ENCODE assay signal across 23 cellular contexts in genomic region chr10:80772596-80772995, GRCh38.
A peak's percentile ranks its signal among the peaks of the same experiment; 100 is the strongest.
DNase-seq lines count a peak whose midpoint lies in the region; ATAC-seq, FAIRE-seq and TF ChIP-seq lines count a peak whose summit lies in the region.
"Had no signal": no experiment of that assay in that cellular context is flagged by ENCODE, and none has a peak within 500 bp of the region (broad histone marks: within the 10 kb centered on the region; RNA-seq: fewer than 3 reads in every experiment).

No MANE protein-coding gene starts in this region.

- no peak overlapping the region for H3K4me3 Mint-ChIP-seq in effector memory CD8-positive, alpha-beta T cell
- H3K4me3 Mint-ChIP-seq: CD14-positive monocyte; CD4-positive, alpha-beta memory T cell; CD4-positive, CD25-positive, alpha-beta regulatory T cell; CD8-positive, alpha-beta memory T cell had no signal

- intact Hi-C loops in K562 (cut with micrococcal nuclease), result loop anchor here (2.0 kb wide), 1 partner anchor 32 kb away; no protein-coding TSS in a partner anchor

- no peaks in the 10 kb centered on the region for H3K79me2 ChIP-seq in K562 (ENCODE audit: control insufficient read depth, insufficient read depth, low read length)

- H3K9me3 ChIP-seq in K562 (replicated peaks; ENCODE audit: control insufficient read depth, insufficient read depth, low read depth, low read length), result no peaks in the 10 kb centered on the region
- H3K9me3 ChIP-seq: BE2C, BLaER1, Caco-2 had no signal

- H3K9me1 ChIP-seq in K562 (ENCODE audit: control insufficient read depth, insufficient read depth, low read length), result no peaks in the 10 kb centered on the region

- BruUV-seq in K562 (replicated peaks; lab: Mats Ljungman, UMichigan), result no TSS peak

- H3K9ac ChIP-seq in K562 (ENCODE audit: insufficient read depth in 1 of 2, low read depth in 2 of 2, low read length in 2 of 2), result 0 out of 4 replicates have a peak overlapping the region, but pooled peaks have one; percentile 1 to 19
- H3K9ac ChIP-seq: BLaER1 had no signal

- H3K4me1 ChIP-seq in K562 (replicated peaks in 1 of 2; ENCODE audit: control insufficient read depth in 2 of 2, insufficient read depth in 2 of 2, low read length in 2 of 2), result peaks cover 19 to 52% of the 10 kb centered on the region in 2 experiments
- H3K4me1 ChIP-seq: BE2C, BLaER1 had no signal

- no peaks in the 10 kb centered on the region for H3K9me3 Mint-ChIP-seq in effector memory CD8-positive, alpha-beta T cell
- H3K9me3 Mint-ChIP-seq: CD8-positive, alpha-beta memory T cell had no signal

- peak overlapping the region; percentile 74 for H3K27ac ChIP-seq in K562 (ENCODE audit: extremely low read depth, low read depth, low read length)
- H3K27ac ChIP-seq: BLaER1 had no signal

- no peaks in the 10 kb centered on the region for H3K27me3 ChIP-seq in K562 (ENCODE audit: control insufficient read depth in 2 of 2, insufficient read depth in 2 of 2, low read length in 2 of 2)
- H3K27me3 ChIP-seq: BE2C, BLaER1 had no signal

- TF ChIP-seq CTCF in K562 (IDR thresholded peaks at IDR 0.05 in 2 of 3, conservative IDR thresholded peaks at IDR 0.05 in 1 of 3; ENCODE audit: insufficient read depth in 2 of 3, low read depth in 1 of 3, low read length in 3 of 3), result no peak

- H3K27me3 Mint-ChIP-seq in effector memory CD8-positive, alpha-beta T cell, result peaks cover 22 to 27% of the 10 kb centered on the region in 2 donors
- H3K27me3 Mint-ChIP-seq: CD4-positive, CD25-positive, alpha-beta regulatory T cell had no signal

- H4K20me1 ChIP-seq in K562 (replicated peaks; ENCODE audit: control insufficient read depth, insufficient read depth, low read length), result no peaks in the 10 kb centered on the region
- H4K20me1 ChIP-seq: BLaER1 had no signal

- H3K4me2 ChIP-seq in K562 (ENCODE audit: insufficient read depth, low read length), result peak overlapping the region; percentile 26; the same call in 1 of the 2 replicates
- H3K4me2 ChIP-seq: BLaER1 had no signal

- peak; percentile 82 for TF ChIP-seq EP300 in K562 (IDR thresholded peaks at IDR 0.05; ENCODE audit: low read length)

- peak; percentile 70 for FAIRE-seq in K562 (lab: Jason Lieb, UNC)
- FAIRE-seq: A204.1, D721Med, G401.6, GM12891 had no signal

- H3K27ac Mint-ChIP-seq in effector memory CD8-positive, alpha-beta T cell, result no peak overlapping the region
- H3K27ac Mint-ChIP-seq: CD14-positive monocyte; CD4-positive, alpha-beta memory T cell; CD4-positive, CD25-positive, alpha-beta regulatory T cell; CD8-positive, alpha-beta memory T cell had no signal

- ATAC-seq in K562, result peak; percentile 70
- ATAC-seq in effector memory CD8-positive, alpha-beta T cell (replicated peaks), result no peak
- no peak for ATAC-seq in GM18520 (IDR thresholded peaks at IDR 0.05; ENCODE audit: unreplicated experiment)
- ATAC-seq in HG02981 (IDR thresholded peaks at IDR 0.05; ENCODE audit: unreplicated experiment), result no peak

- no peak overlapping the region for H3K4me3 ChIP-seq in K562
- H3K4me3 ChIP-seq: BLaER1 had no signal

- no peaks in the 10 kb centered on the region for H3K4me1 Mint-ChIP-seq in effector memory CD8-positive, alpha-beta T cell (ENCODE audit: low read depth in 2 of 2)
- H3K4me1 Mint-ChIP-seq: CD14-positive monocyte; CD4-positive, alpha-beta memory T cell; CD4-positive, CD25-positive, alpha-beta regulatory T cell; CD8-positive, alpha-beta memory T cell had no signal

- TF ChIP-seq POLR2A in K562 (conservative IDR thresholded peaks at IDR 0.05), result no peak

- DNase-seq in CMK (ENCODE audit: low read depth) (peak; percentile 74), OCI-M1 (lab: John Stamatoyannopoulos, UW) (peak; percentile 94), K562 (ENCODE audit: extremely low read depth in 1 of 4, low spot score in 3 of 4) (peak in 3 of 4 experiments; percentile 38 to 86 (median 41))
- DNase-seq in effector memory CD8-positive, alpha-beta T cell, result no peak
- DNase-seq: 8988T; ACHN; BE2C; C1 segment of cervical spinal cord; Calu3; CD4-positive, alpha-beta memory T cell; CD4-positive, CD25-positive, alpha-beta regulatory T cell; CD8-positive, alpha-beta memory T cell; DMS79 treated with DMSO at 0.1 percent for 48 hours; GF-D8 had no signal

- no peaks in the 10 kb centered on the region for H3K36me3 ChIP-seq in K562 (ENCODE audit: control insufficient read depth, insufficient read depth, low read length)
- H3K36me3 ChIP-seq: BE2C, BLaER1 had no signal

- POLR2A ChIA-PET in K562 (lab: Yijun Ruan, JAX), result interaction anchor here (0.8 kb wide), 1 partner anchor 56 kb away, joined by 3 read pairs; no protein-coding TSS in a partner anchor

- no peaks in the 10 kb centered on the region for H3K36me3 Mint-ChIP-seq in effector memory CD8-positive, alpha-beta T cell (ENCODE audit: insufficient read depth)
- H3K36me3 Mint-ChIP-seq: CD14-positive monocyte; CD4-positive, alpha-beta memory T cell; CD4-positive, CD25-positive, alpha-beta regulatory T cell; CD8-positive, alpha-beta memory T cell had no signal

- 0% methylated on average over 3 of the region's 3 CpGs for whole genome bisulfite sequencing in K562 (ENCODE audit: insufficient coverage, low coverage, missing lambda C conversion rate)

- H2AFZ ChIP-seq in K562 (ENCODE audit: low read depth, low read length), result peak overlapping the region; percentile 73

- in situ Hi-C loops in K562 (cut with MboI), result no loop called here

- TF ChIP-seq RAD21 in K562 (CRISPR knock-in tag; conservative IDR thresholded peaks at IDR 0.05 in 1 of 2, IDR thresholded peaks at IDR 0.05 in 1 of 2), result no peak

- CTCF ChIA-PET in K562 (lab: Yijun Ruan, JAX; ENCODE audit: low intra/inter-chr PET ratio), result no interaction called here

TF ChIP-seq in K562, 482 proteins besides CTCF, POLR2A, EP300 and RAD21 (continues in another document):
- TF ChIP-seq STAT5A (IDR thresholded peaks at IDR 0.05; ENCODE audit: borderline replicate concordance, low read length) (no peak; the same call in 1 of the 2 replicates), E2F3 (CRISPR knock-in tag; IDR thresholded peaks at IDR 0.05) (no peak), ETV1 (tag; conservative IDR thresholded peaks at IDR 0.05; ENCODE audit: low read depth) (no peak), SNRNP70 (optimal IDR thresholded peaks at IDR 0.05; ENCODE audit: low read depth, low read length) (no peak), GATAD2A (IDR thresholded peaks at IDR 0.05) (peak; percentile 80; the same call in 1 of the 2 replicates), TBP (optimal IDR thresholded peaks at IDR 0.05; ENCODE audit: low read depth, low read length) (no peak), ZBTB34 (CRISPR knock-in tag; IDR thresholded peaks at IDR 0.05) (no peak), TCF3 (CRISPR knock-in tag; IDR thresholded peaks at IDR 0.05) (peak; percentile 50; the same call in 1 of the 2 replicates), YY1 (IDR thresholded peaks at IDR 0.05; ENCODE audit: borderline replicate concordance in 1 of 3, control insufficient read depth in 1 of 3, extremely low read depth in 1 of 3, insufficient read depth in 3 of 3, insufficient read length in 1 of 3, insufficient replicate concordance in 2 of 3, low read depth in 1 of 3, low read length in 2 of 3) (no peak), BRD9 (IDR thresholded peaks at IDR 0.05; ENCODE audit: low read depth, partially characterized antibody) (no peak), ZBTB2 (IDR thresholded peaks at IDR 0.05) (peak; percentile 51; the same call in 1 of the 2 replicates), MAFG (tag; conservative IDR thresholded peaks at IDR 0.05) (0 out of 2 replicates have a peak, but pooled peaks have one; percentile 22), FOXA1 (IDR thresholded peaks at IDR 0.05; ENCODE audit: borderline replicate concordance) (no peak), ARID1B (IDR thresholded peaks at IDR 0.05) (peak; percentile 8), HDAC1 (IDR thresholded peaks at IDR 0.05) (0 out of 4 replicates have a peak, but pooled peaks of 1 of the 2 experiments have one; percentile 28), NFIC (IDR thresholded peaks at IDR 0.05) (peak; percentile 5)

Comparison
In these comparisons a context has a peak if more than half of its experiments do, and no peak if none do; other contexts are left out.
1. DNase-seq: peak in CMK (single experiment), OCI-M1 (single experiment) and K562 (3 of 4); none in effector memory CD8-positive, alpha-beta T cell (0 of 3).